In genomic region chr19:34732548-34733255, GRCh38 we compare ENCODE assay signal across 8 cellular contexts. TPM values are rescaled to one million over a fixed set of nuclear protein-coding genes. Genes with fewer than 3 reads are reported as not detected.
DNase-seq lines count a peak whose midpoint lies in the region; ATAC-seq and TF ChIP-seq lines count a peak whose summit lies in the region.

No MANE protein-coding gene starts in this region.

- no peak for DNase-seq in Karpas-422
- peak; percentile 19 for DNase-seq in colonic mucosa
- DNase-seq in activated CD4-positive, CD25-positive, alpha-beta regulatory T cell treated with anti-CD3 and anti-CD28 coated beads, Interleukin-2, amount 50 U/mL, for 72 hours: no peak
- no peak for DNase-seq in SW 1271 (lab: John Stamatoyannopoulos, UW)
- DNase-seq in medulla oblongata (ENCODE audit: extremely low spot score): no peak

- TF ChIP-seq CTCF in C4-2B (conservative IDR thresholded peaks at IDR 0.05) (no peak), colonic mucosa (IDR thresholded peaks at IDR 0.05) (no peak), nephron (IDR thresholded peaks at IDR 0.05; ENCODE audit: unreplicated experiment in 3 of 3) (no peak)

- H3K36me3 Mint-ChIP-seq in nephron (ENCODE audit: low read depth): peaks cover 32% of the 10 kb centered on the region

- H3K27ac Mint-ChIP-seq in nephron: peak overlapping the region in 1 of 3 experiments; percentile 97

- peak overlapping the region; percentile 62 to 73 (median 65) for H3K4me3 Mint-ChIP-seq in nephron

- peak overlapping the region; percentile 96 for H3K4me2 ChIP-seq in Karpas-422 (ENCODE audit: low read depth, low read length, poor library complexity, severe bottlenecking)

- H3K4me1 ChIP-seq in Karpas-422 (ENCODE audit: low read length) (peaks cover 16% of the 10 kb centered on the region), colonic mucosa (no peaks in the 10 kb centered on the region)

- H2AFZ ChIP-seq in Karpas-422 (ENCODE audit: low read length): no peak overlapping the region

- H3K4me3 ChIP-seq in Karpas-422 (ENCODE audit: low read length): peak overlapping the region; percentile 85; the same call in 1 of the 2 replicates
- H3K4me3 ChIP-seq in colonic mucosa: peak overlapping the region; percentile 48

- no peak for ATAC-seq in GM21737 (IDR thresholded peaks at IDR 0.05; ENCODE audit: unreplicated experiment)

- peak overlapping the region; percentile 90 for H3K27ac ChIP-seq in C4-2B
- H3K27ac ChIP-seq in Karpas-422 (ENCODE audit: low read length): no peak overlapping the region
- H3K27ac ChIP-seq in colonic mucosa: no peak overlapping the region

- H4K20me1 ChIP-seq in Karpas-422 (ENCODE audit: insufficient read depth, low read depth, low read length): no peaks in the 10 kb centered on the region

- H3K9ac ChIP-seq in Karpas-422 (ENCODE audit: low read length) (peak overlapping the region; percentile 83; the same call in 1 of the 2 replicates), colonic mucosa (ENCODE audit: low read depth in 2 of 2, low read length in 2 of 2) (peak overlapping the region; percentile 38 to 48)

- H3K79me2 ChIP-seq in Karpas-422 (ENCODE audit: low read length): peaks cover 5% of the 10 kb centered on the region; the same call in 1 of the 2 replicates

- intact Hi-C loops in colonic mucosa (cut with DNase I): loop anchor here (5.0 kb wide), 1 partner anchor 55 kb away; the partner anchor contains the start of genes SCGB2B2 and ZNF302

- no peaks in the 10 kb centered on the region for H3K27me3 ChIP-seq in Karpas-422 (ENCODE audit: low read length)
- H3K27me3 ChIP-seq in colonic mucosa: no peaks in the 10 kb centered on the region

- H3K36me3 ChIP-seq in Karpas-422 (ENCODE audit: insufficient read depth, low read length) (peaks cover 19% of the 10 kb centered on the region), colonic mucosa (no peaks in the 10 kb centered on the region)

- peaks cover 12% of the 10 kb centered on the region for H3K9me3 Mint-ChIP-seq in nephron

- H3K9me3 ChIP-seq in Karpas-422 (ENCODE audit: low read length) (peaks cover 6% of the 10 kb centered on the region; the same call in 1 of the 2 replicates), colonic mucosa (no peaks in the 10 kb centered on the region)

- H3K27me3 Mint-ChIP-seq in nephron (ENCODE audit: low read depth): no peaks in the 10 kb centered on the region

- no peaks in the 10 kb centered on the region for H3K9me2 ChIP-seq in Karpas-422 (replicated peaks; ENCODE audit: insufficient read depth, low read length)

- peaks cover 14% of the 10 kb centered on the region for H3K4me1 Mint-ChIP-seq in nephron

RNA-seq across cellular contexts. Expression of gene ZNF181, which starts 1.3 kb away (rescaled TPM):
- total RNA-seq in Karpas-422 (2014; rRNA removed; shearing (Covaris generic); ENCODE audit: low replicate concordance): 11.1 and 23.2 TPM in 2 replicates
- 1 to 10 TPM; 6.2 to 7.2 TPM for total RNA-seq in colonic mucosa

RNA-seq across cellular contexts. Expression of gene ZNF599, which starts 40.3 kb away (rescaled TPM):
- 4.1 and 8.3 TPM in 2 replicates for total RNA-seq in Karpas-422 (2014; rRNA removed; shearing (Covaris generic); ENCODE audit: low replicate concordance)
- 1 to 10 TPM; 3.0 to 3.5 TPM for total RNA-seq in colonic mucosa

RNA-seq across cellular contexts. Expression of gene ZNF302, which starts 55.2 kb away (rescaled TPM):
- 0.61 TPM in 1 of 2 replicates, not detected in the other for total RNA-seq in Karpas-422 (2014; rRNA removed; shearing (Covaris generic); ENCODE audit: low replicate concordance)
- 10 to 100 TPM; 11.8 to 12.6 TPM for total RNA-seq in colonic mucosa

RNA-seq across cellular contexts. Expression of gene SCGB2B2, which starts 55.7 kb away (rescaled TPM):
- total RNA-seq in Karpas-422 (2014; rRNA removed; shearing (Covaris generic); ENCODE audit: low replicate concordance): not detected in 2 replicates
- total RNA-seq in colonic mucosa: under 1 TPM; 0.13 to 0.42 TPM
